1 cellular context compared by ENCODE assay signal in the genomic region with DNA sequence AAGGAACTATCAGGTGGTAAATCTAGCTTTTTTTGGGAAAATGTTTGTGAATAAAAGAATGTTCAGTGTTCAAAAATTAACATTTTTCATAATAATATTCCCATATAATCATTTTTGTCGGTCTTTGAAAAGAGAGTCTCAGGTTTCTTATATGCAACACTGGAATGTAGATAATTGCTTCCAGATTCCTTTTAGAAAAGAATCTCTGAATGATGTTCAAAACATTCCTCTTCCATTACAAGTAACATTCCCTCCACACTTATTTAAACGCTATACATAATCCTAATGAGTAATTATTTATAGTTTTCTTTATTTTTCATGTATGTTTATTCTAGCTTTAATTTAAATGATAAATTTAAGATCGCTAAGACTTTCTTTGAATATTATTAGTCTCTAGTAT.
TF ChIP-seq lines count a peak whose summit lies in the region.

No MANE protein-coding gene starts in this region.

TF ChIP-seq in SK-N-SH treated with all-trans-retinoic acid at 6 μM for 48 hours, 23 proteins besides CTCF, POLR2A, EP300 and RAD21:
- peak; percentile 40; the same call in 1 of the 2 replicates for TF ChIP-seq CREB5 (CRISPR knock-in tag; IDR thresholded peaks at IDR 0.05; ENCODE audit: low read depth)
- TF ChIP-seq ISL1 (CRISPR knock-in tag; IDR thresholded peaks at IDR 0.05) = peak; percentile 86
- TF ChIP-seq PPARA (CRISPR knock-in tag; IDR thresholded peaks at IDR 0.05; ENCODE audit: borderline replicate concordance) = no peak
- no peak for TF ChIP-seq GLIS3 (CRISPR knock-in tag; IDR thresholded peaks at IDR 0.05)
